In genomic region chr7:121002-121401, GRCh38 we compare ENCODE assay signal across 19 cellular contexts.
"Had no signal": no experiment of that assay in that cellular context is flagged by ENCODE, and none has a peak within 500 bp of the region (broad histone marks: within the 10 kb centered on the region; RNA-seq: fewer than 3 reads in every experiment).

No MANE protein-coding gene starts in this region.

- H3K9me3 ChIP-seq: body of pancreas, left ventricle myocardium inferior, pancreas, thyroid gland had no signal

- ATAC-seq: activated naive CD4-positive, alpha-beta T cell treated with anti-CD3 and anti-CD28 coated beads, Interleukin-2, amount 50 U/mL, for 72 hours had no signal

- H3K27ac ChIP-seq: body of pancreas, pancreas had no signal

- H3K4me1 ChIP-seq: pancreas had no signal

- H3K4me3 Mint-ChIP-seq: activated CD4-positive, alpha-beta memory T cell treated with anti-CD3 and anti-CD28 coated beads for 36 hours had no signal

- H3K9me3 Mint-ChIP-seq: activated CD4-positive, alpha-beta memory T cell treated with anti-CD3 and anti-CD28 coated beads for 36 hours; activated naive CD4-positive, alpha-beta T cell treated with anti-CD3 and anti-CD28 coated beads, Interleukin-2, amount 50 U/mL, for 72 hours had no signal

- H3K27ac Mint-ChIP-seq: activated CD4-positive, alpha-beta memory T cell treated with anti-CD3 and anti-CD28 coated beads for 36 hours had no signal

- DNase-seq: activated CD4-positive, alpha-beta memory T cell treated with anti-CD3 and anti-CD28 coated beads for 36 hours; activated CD8-positive, alpha-beta memory T cell treated with anti-CD3 and anti-CD28 coated beads, Interleukin-2, amount 50 U/mL, for 4 hours; activated gamma-delta T cell; activated T-cell treated with anti-CD3 and anti-CD28 coated beads, Interleukin-2, amount 50 U/mL, for 48 hours; amniotic stem cell; caudate nucleus; cortex of kidney; effector CD8-positive, alpha-beta T cell; foreskin fibroblast; glutamatergic neuron; hypothalamus; left ventricle myocardium inferior; pancreas; stimulated activated CD4-positive, alpha-beta T cell treated with anti-CD3 and anti-CD28 coated beads, Interleukin-12 subunit alpha, Interleukin-12 subunit beta, amount 100 ng/mL, for 4 hours; stimulated activated CD4-positive, alpha-beta T cell treated with anti-CD3 and anti-CD28 coated beads, Interleukin-2, amount 100 ng/mL, for 24 hours had no signal

- H3K36me3 ChIP-seq: left ventricle myocardium inferior, pancreas, thyroid gland had no signal

- H3K27me3 ChIP-seq: body of pancreas, pancreas, thyroid gland had no signal

- H3K36me3 Mint-ChIP-seq: activated CD4-positive, alpha-beta memory T cell treated with anti-CD3 and anti-CD28 coated beads for 36 hours; activated naive CD4-positive, alpha-beta T cell treated with anti-CD3 and anti-CD28 coated beads, Interleukin-2, amount 50 U/mL, for 72 hours had no signal

- H3K4me3 ChIP-seq: body of pancreas, left ventricle myocardium inferior, pancreas, thyroid gland had no signal

- FAIRE-seq: pancreas, urothelium cell line had no signal
